ENCODE assay signal across 2 cellular contexts in genomic region chr12:76240281-76240680, GRCh38.
TF ChIP-seq lines count a peak whose summit lies in the region.

No MANE protein-coding gene starts in this region.

TF ChIP-seq in liver, 16 proteins besides CTCF, POLR2A, EP300 and RAD21 (continued from another document):
- TF ChIP-seq ZBTB33 (IDR thresholded peaks at IDR 0.05) (no peak), JUND (IDR thresholded peaks at IDR 0.05) (no peak), FOXA1 (IDR thresholded peaks at IDR 0.05) (no peak), MAX (IDR thresholded peaks at IDR 0.05) (peak; percentile 34), REST (IDR thresholded peaks at IDR 0.05) (no peak), NR2F2 (IDR thresholded peaks at IDR 0.05) (no peak), HNF4G (IDR thresholded peaks at IDR 0.05) (peak; percentile 59), TAF1 (conservative IDR thresholded peaks at IDR 0.05) (no peak), HNF4A (conservative IDR thresholded peaks at IDR 0.05) (peak; percentile 89 to 95)
TF ChIP-seq in liver: peak in this region for 6.

TF ChIP-seq in WTC11, 78 proteins besides CTCF, POLR2A, EP300 and RAD21 (continued from another document):
- TF ChIP-seq E2F4 (CRISPR knock-in tag; IDR thresholded peaks at IDR 0.05; ENCODE audit: borderline replicate concordance, low read depth) (no peak), FOXP1 (CRISPR knock-in tag; IDR thresholded peaks at IDR 0.05; ENCODE audit: borderline replicate concordance) (no peak), CDX4 (CRISPR knock-in tag; IDR thresholded peaks at IDR 0.05; ENCODE audit: borderline replicate concordance) (no peak), NFATC4 (CRISPR knock-in tag; IDR thresholded peaks at IDR 0.05) (no peak), KAT7 (CRISPR knock-in tag; IDR thresholded peaks at IDR 0.05; ENCODE audit: borderline replicate concordance) (no peak)
